Comparison of ENCODE assay signal across 1 cellular context in the genomic region with DNA sequence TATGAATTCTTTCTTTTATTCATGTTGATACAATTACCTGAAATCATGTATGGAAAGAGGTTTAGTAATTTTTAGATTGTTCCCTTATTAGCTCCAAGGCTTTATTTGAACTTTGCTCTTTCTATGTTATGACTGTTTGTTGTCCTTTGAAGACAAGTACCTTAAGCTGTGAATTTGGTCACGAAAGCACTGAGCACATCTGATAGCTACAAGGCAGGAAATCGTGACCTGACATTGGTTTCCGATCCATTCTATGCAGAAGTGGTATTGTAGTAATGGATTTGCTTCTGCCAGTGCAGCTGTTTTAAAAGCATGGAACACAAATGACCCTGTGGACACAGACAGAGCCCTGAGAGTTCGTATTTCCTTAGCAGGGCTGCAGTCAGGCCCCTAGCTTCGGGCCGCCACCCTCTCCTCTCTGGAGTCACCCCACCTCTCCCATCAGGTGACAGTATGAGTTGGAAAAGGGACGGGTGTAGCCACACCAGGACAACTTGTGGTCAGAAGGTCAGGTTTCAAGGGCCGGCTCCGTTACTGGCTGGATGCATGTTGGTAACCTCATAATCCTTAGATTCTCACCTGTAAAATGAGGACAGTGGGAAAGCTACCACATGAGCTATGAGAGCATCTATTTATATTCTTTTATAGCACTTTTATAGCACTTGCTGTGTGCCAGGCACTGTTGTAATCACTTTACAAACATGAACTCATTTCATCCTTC.
TF ChIP-seq lines count a peak whose summit lies in the region.

No MANE protein-coding gene starts in this region.

TF ChIP-seq in SK-N-SH, 30 proteins besides CTCF, POLR2A, EP300 and RAD21:
- no peak for TF ChIP-seq MEF2A (IDR thresholded peaks at IDR 0.05; ENCODE audit: borderline replicate concordance, low read depth)
- TF ChIP-seq, protein P1, sequence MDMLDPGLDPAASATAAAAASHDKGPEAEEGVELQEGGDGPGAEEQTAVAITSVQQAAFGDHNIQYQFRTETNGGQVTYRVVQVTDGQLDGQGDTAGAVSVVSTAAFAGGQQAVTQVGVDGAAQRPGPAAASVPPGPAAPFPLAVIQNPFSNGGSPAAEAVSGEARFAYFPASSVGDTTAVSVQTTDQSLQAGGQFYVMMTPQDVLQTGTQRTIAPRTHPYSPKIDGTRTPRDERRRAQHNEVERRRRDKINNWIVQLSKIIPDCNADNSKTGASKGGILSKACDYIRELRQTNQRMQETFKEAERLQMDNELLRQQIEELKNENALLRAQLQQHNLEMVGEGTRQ (IDR thresholded peaks at IDR 0.05; ENCODE audit: borderline replicate concordance, low read depth, low read length), result no peak
- no peak for TF ChIP-seq FOXJ3 (CRISPR knock-in tag; IDR thresholded peaks at IDR 0.05)
- TF ChIP-seq, protein P2, sequence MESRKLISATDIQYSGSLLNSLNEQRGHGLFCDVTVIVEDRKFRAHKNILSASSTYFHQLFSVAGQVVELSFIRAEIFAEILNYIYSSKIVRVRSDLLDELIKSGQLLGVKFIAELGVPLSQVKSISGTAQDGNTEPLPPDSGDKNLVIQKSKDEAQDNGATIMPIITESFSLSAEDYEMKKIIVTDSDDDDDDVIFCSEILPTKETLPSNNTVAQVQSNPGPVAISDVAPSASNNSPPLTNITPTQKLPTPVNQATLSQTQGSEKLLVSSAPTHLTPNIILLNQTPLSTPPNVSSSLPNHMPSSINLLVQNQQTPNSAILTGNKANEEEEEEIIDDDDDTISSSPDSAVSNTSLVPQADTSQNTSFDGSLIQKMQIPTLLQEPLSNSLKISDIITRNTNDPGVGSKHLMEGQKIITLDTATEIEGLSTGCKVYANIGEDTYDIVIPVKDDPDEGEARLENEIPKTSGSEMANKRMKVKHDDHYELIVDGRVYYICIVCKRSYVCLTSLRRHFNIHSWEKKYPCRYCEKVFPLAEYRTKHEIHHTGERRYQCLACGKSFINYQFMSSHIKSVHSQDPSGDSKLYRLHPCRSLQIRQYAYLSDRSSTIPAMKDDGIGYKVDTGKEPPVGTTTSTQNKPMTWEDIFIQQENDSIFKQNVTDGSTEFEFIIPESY (IDR thresholded peaks at IDR 0.05; ENCODE audit: borderline replicate concordance, low read depth), result no peak
- no peak for TF ChIP-seq JUND (IDR thresholded peaks at IDR 0.05)
- no peak for TF ChIP-seq NRF1 (IDR thresholded peaks at IDR 0.05; ENCODE audit: low read depth, low read length)
- TF ChIP-seq GABPA (IDR thresholded peaks at IDR 0.05; ENCODE audit: low read depth), result no peak
- TF ChIP-seq, protein P3, sequence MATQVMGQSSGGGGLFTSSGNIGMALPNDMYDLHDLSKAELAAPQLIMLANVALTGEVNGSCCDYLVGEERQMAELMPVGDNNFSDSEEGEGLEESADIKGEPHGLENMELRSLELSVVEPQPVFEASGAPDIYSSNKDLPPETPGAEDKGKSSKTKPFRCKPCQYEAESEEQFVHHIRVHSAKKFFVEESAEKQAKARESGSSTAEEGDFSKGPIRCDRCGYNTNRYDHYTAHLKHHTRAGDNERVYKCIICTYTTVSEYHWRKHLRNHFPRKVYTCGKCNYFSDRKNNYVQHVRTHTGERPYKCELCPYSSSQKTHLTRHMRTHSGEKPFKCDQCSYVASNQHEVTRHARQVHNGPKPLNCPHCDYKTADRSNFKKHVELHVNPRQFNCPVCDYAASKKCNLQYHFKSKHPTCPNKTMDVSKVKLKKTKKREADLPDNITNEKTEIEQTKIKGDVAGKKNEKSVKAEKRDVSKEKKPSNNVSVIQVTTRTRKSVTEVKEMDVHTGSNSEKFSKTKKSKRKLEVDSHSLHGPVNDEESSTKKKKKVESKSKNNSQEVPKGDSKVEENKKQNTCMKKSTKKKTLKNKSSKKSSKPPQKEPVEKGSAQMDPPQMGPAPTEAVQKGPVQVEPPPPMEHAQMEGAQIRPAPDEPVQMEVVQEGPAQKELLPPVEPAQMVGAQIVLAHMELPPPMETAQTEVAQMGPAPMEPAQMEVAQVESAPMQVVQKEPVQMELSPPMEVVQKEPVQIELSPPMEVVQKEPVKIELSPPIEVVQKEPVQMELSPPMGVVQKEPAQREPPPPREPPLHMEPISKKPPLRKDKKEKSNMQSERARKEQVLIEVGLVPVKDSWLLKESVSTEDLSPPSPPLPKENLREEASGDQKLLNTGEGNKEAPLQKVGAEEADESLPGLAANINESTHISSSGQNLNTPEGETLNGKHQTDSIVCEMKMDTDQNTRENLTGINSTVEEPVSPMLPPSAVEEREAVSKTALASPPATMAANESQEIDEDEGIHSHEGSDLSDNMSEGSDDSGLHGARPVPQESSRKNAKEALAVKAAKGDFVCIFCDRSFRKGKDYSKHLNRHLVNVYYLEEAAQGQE (IDR thresholded peaks at IDR 0.05; ENCODE audit: low read depth, low read length), result no peak
- no peak for TF ChIP-seq ELF1 (IDR thresholded peaks at IDR 0.05)
- no peak for TF ChIP-seq FOSL2 (IDR thresholded peaks at IDR 0.05; ENCODE audit: borderline replicate concordance, low read depth)
- TF ChIP-seq, protein P4, sequence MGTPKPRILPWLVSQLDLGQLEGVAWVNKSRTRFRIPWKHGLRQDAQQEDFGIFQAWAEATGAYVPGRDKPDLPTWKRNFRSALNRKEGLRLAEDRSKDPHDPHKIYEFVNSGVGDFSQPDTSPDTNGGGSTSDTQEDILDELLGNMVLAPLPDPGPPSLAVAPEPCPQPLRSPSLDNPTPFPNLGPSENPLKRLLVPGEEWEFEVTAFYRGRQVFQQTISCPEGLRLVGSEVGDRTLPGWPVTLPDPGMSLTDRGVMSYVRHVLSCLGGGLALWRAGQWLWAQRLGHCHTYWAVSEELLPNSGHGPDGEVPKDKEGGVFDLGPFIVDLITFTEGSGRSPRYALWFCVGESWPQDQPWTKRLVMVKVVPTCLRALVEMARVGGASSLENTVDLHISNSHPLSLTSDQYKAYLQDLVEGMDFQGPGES (IDR thresholded peaks at IDR 0.05; ENCODE audit: low read depth, low read length), result no peak
- TF ChIP-seq, protein P5, sequence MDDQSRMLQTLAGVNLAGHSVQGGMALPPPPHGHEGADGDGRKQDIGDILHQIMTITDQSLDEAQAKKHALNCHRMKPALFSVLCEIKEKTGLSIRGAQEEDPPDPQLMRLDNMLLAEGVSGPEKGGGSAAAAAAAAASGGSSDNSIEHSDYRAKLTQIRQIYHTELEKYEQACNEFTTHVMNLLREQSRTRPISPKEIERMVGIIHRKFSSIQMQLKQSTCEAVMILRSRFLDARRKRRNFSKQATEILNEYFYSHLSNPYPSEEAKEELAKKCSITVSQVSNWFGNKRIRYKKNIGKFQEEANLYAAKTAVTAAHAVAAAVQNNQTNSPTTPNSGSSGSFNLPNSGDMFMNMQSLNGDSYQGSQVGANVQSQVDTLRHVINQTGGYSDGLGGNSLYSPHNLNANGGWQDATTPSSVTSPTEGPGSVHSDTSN (IDR thresholded peaks at IDR 0.05), result no peak
- TF ChIP-seq CHD2 (IDR thresholded peaks at IDR 0.05; ENCODE audit: low read length, partially characterized antibody), result no peak
- no peak for TF ChIP-seq MXI1 (IDR thresholded peaks at IDR 0.05; ENCODE audit: low read depth, low read length)
- no peak for TF ChIP-seq TEAD4 (IDR thresholded peaks at IDR 0.05; ENCODE audit: borderline replicate concordance, insufficient read depth)
- TF ChIP-seq GATA2 (CRISPR knock-in tag; IDR thresholded peaks at IDR 0.05), result no peak
- TF ChIP-seq NFIC (IDR thresholded peaks at IDR 0.05; ENCODE audit: borderline replicate concordance), result no peak
- TF ChIP-seq YY1 (IDR thresholded peaks at IDR 0.05; ENCODE audit: low read depth), result no peak
